19 cellular contexts compared by ENCODE assay signal in genomic region chr5:122906768-122907167, GRCh38.
DNase-seq lines count a peak whose midpoint lies in the region; ATAC-seq lines count a peak whose summit lies in the region.
"Had no signal": no experiment of that assay in that cellular context is flagged by ENCODE, and none has a peak within 500 bp of the region (broad histone marks: within the 10 kb centered on the region; RNA-seq: fewer than 3 reads in every experiment).

No MANE protein-coding gene starts in this region.

- H2BK120ac ChIP-seq in trophoblast cell (ENCODE audit: insufficient read depth, low read length, poor library complexity): peak overlapping the region; percentile 99

- peak overlapping the region; percentile 98 for H3K18ac ChIP-seq in trophoblast cell (ENCODE audit: low read length)

- peak overlapping the region; percentile 99 for H2BK5ac ChIP-seq in trophoblast cell (ENCODE audit: low read depth, low read length, poor library complexity)

- no peak overlapping the region for H3K9ac ChIP-seq in trophoblast cell (ENCODE audit: low read length)
- H3K9ac ChIP-seq: BLaER1 had no signal

- peak; percentile 60 for DNase-seq in ELR (ENCODE audit: low read depth)
- no peak for DNase-seq in SJSA1 (ENCODE audit: low read depth in 1 of 2, low spot score in 2 of 2)
- DNase-seq in fibroblast of peridontal ligament (ENCODE audit: extremely low read depth): peak; percentile 11
- peak in 1 of 2 donors; percentile 17 for DNase-seq in trophoblast cell
- no peak for DNase-seq in activated T-cell treated with anti-CD3 and anti-CD28 coated beads, Interleukin-2, amount 50 U/mL, for 1 hour
- DNase-seq in NCI-H187 (lab: John Stamatoyannopoulos, UW): no peak
- no peak for DNase-seq in NCI-H1105 (lab: John Stamatoyannopoulos, UW)
- DNase-seq: activated CD4-positive, alpha-beta T cell treated with anti-CD3 and anti-CD28 coated beads, Interleukin-2, amount 10 ng/mL, durations not matched to agents 24 days and 14 days; activated T-cell treated with anti-CD3 and anti-CD28 coated beads, Interleukin-2, amount 50 U/mL, for 24 hours; NCI-H1092; NCI-H510A treated with DMSO at 0.1 percent for 48 hours; stimulated activated CD4-positive, alpha-beta T cell treated with anti-CD3 and anti-CD28 coated beads, Interleukin-1b, Interleukin-23, amount 100 ng/mL, for 48 hours; stimulated activated CD8-positive, alpha-beta memory T cell treated with anti-CD3 and anti-CD28 coated beads, Interleukin-4, amount 100 ng/mL, for 48 hours; T-helper 2 cell had no signal

- peak overlapping the region; percentile 100 for H2BK12ac ChIP-seq in trophoblast cell (ENCODE audit: low read length)

- H4K91ac ChIP-seq in trophoblast cell (ENCODE audit: low read depth, low read length): peak overlapping the region; percentile 77

- H3K36me3 ChIP-seq in SJSA1: no peaks in the 10 kb centered on the region
- no peaks in the 10 kb centered on the region for H3K36me3 ChIP-seq in trophoblast cell (ENCODE audit: control insufficient read depth in 1 of 2, insufficient read depth in 2 of 2, low read length in 2 of 2)
- H3K36me3 ChIP-seq: BLaER1 had no signal

- peaks cover 11% of the 10 kb centered on the region for H3K4me1 ChIP-seq in SJSA1 (replicated peaks)
- H3K4me1 ChIP-seq in trophoblast cell (ENCODE audit: control insufficient read depth in 1 of 2, insufficient read depth in 2 of 2, low read length in 2 of 2): peaks cover 22 to 36% of the 10 kb centered on the region in 2 experiments

- H3K27me3 ChIP-seq in SJSA1 (replicated peaks): no peaks in the 10 kb centered on the region
- H3K27me3 ChIP-seq in trophoblast cell (ENCODE audit: insufficient read depth, low read length): no peaks in the 10 kb centered on the region
- H3K27me3 ChIP-seq: BLaER1 had no signal

- H2AFZ ChIP-seq in trophoblast cell (ENCODE audit: insufficient read depth, low read length, poor library complexity): peak overlapping the region; percentile 59

- H3K27ac ChIP-seq in SJSA1: 0 out of 2 replicates have a peak overlapping the region, but pooled peaks have one; percentile 9
- H3K27ac ChIP-seq in trophoblast cell (ENCODE audit: low read depth, low read length): peak overlapping the region; percentile 80
- H3K27ac ChIP-seq: BLaER1 had no signal

- H3K4ac ChIP-seq in trophoblast cell (ENCODE audit: low read depth, low read length): peak overlapping the region; percentile 52

- H2AK5ac ChIP-seq in trophoblast cell (ENCODE audit: low read length): peak overlapping the region; percentile 98

- no peak overlapping the region for H3K23ac ChIP-seq in trophoblast cell (ENCODE audit: low read length)

- H4K12ac ChIP-seq in trophoblast cell (ENCODE audit: low read depth, low read length): peak overlapping the region; percentile 59

- no peak overlapping the region for H3K4me3 ChIP-seq in SJSA1
- H3K4me3 ChIP-seq in trophoblast cell (ENCODE audit: low read depth, low read length): no peak overlapping the region
- H3K4me3 ChIP-seq: BLaER1, GM12878 had no signal

- peak overlapping the region; percentile 96 for H3K14ac ChIP-seq in trophoblast cell (ENCODE audit: low read length)

- no peak for ATAC-seq in HG02970 (IDR thresholded peaks at IDR 0.05; ENCODE audit: low FRiP score, unreplicated experiment)
- ATAC-seq: GM12878, HepG2, Panc1 had no signal

- WGBS in trophoblast cell (ENCODE audit: extremely low coverage, insufficient coverage, insufficient read length): 100% methylated on average over 1 of the region's 4 CpGs

- H3K9me3 ChIP-seq in SJSA1 (replicated peaks) (no peaks in the 10 kb centered on the region), trophoblast cell (ENCODE audit: insufficient read depth, low read depth, low read length) (no peaks in the 10 kb centered on the region)
- H3K9me3 ChIP-seq: BLaER1 had no signal

- peak overlapping the region; percentile 86 for H4K8ac ChIP-seq in trophoblast cell (ENCODE audit: low read depth, low read length)

- peaks cover 3% of the 10 kb centered on the region for H3K79me2 ChIP-seq in trophoblast cell (ENCODE audit: control insufficient read depth, insufficient read depth, low read length, poor library complexity)

- no peak overlapping the region for H3K4me2 ChIP-seq in trophoblast cell (ENCODE audit: low read length)
- H3K4me2 ChIP-seq: BLaER1 had no signal

- peaks cover 18% of the 10 kb centered on the region for H3K79me1 ChIP-seq in trophoblast cell (ENCODE audit: low read length)

Comparison
In these comparisons a context has a peak if more than half of its experiments do, and no peak if none do; other contexts are left out.
1. DNase-seq: peak in ELR (single experiment) and fibroblast of peridontal ligament (single experiment); none in SJSA1 (0 of 2), activated T-cell treated with anti-CD3 and anti-CD28 coated beads, Interleukin-2, amount 50 U/mL, for 1 hour (single experiment), NCI-H187 (0 of 2) and NCI-H1105 (single experiment).